ENCODE assay signal across 8 cellular contexts in genomic region chrX:129678176-129678880, GRCh38. TPM values are rescaled to one million over a fixed set of nuclear protein-coding genes. Genes with fewer than 3 reads are reported as not detected.
DNase-seq lines count a peak whose midpoint lies in the region; ATAC-seq, FAIRE-seq and TF ChIP-seq lines count a peak whose summit lies in the region.

No MANE protein-coding gene starts in this region.

- no peaks in the 10 kb centered on the region for H3K9me3 ChIP-seq in cardiac muscle cell (ENCODE audit: low read depth)

- peak overlapping the region; percentile 73 for H3K27ac ChIP-seq in RWPE1
- no peak overlapping the region for H3K27ac ChIP-seq in cardiac muscle cell
- H3K27ac ChIP-seq in rectal smooth muscle tissue (ENCODE audit: low read depth, low read length), result peak overlapping the region; percentile 77

- TF ChIP-seq POLR2A in GM12891 (IDR thresholded peaks at IDR 0.05; ENCODE audit: low read depth, low read length), result no peak

- H3K27me3 ChIP-seq in cardiac muscle cell (peaks cover 21% of the 10 kb centered on the region), rectal smooth muscle tissue (ENCODE audit: control insufficient read depth, insufficient read depth, low read length) (no peaks in the 10 kb centered on the region)

- H3K4me1 ChIP-seq in cardiac muscle cell (ENCODE audit: low read depth) (no peaks in the 10 kb centered on the region), rectal smooth muscle tissue (ENCODE audit: control insufficient read depth, insufficient read depth, low read length) (no peaks in the 10 kb centered on the region)

- ATAC-seq in HG03439 (IDR thresholded peaks at IDR 0.05; ENCODE audit: unreplicated experiment), result peak; percentile 66
- ATAC-seq in HG03521 (IDR thresholded peaks at IDR 0.05; ENCODE audit: unreplicated experiment), result no peak

- peak overlapping the region; percentile 21 for H3K9ac ChIP-seq in rectal smooth muscle tissue (ENCODE audit: low read length)

- DNase-seq in GM12891 (ENCODE audit: insufficient read length, low spot score) (no peak), RWPE1 (ENCODE audit: low spot score) (no peak), cardiac muscle cell (ENCODE audit: low read depth in 1 of 2, low spot score in 1 of 2) (no peak), GM19238 (ENCODE audit: insufficient read length, low spot score) (no peak)
- DNase-seq in activated naive CD4-positive, alpha-beta T cell treated with anti-CD3 and anti-CD28 coated beads, Interleukin-2, amount 50 U/mL, for 16 hours, result peak; percentile 52

- CTCF ChIA-PET in RWPE1 (lab: Yijun Ruan, JAX), result interaction anchor here (0.6 to 1.3 kb wide), 3 partner anchors 24 to 73 kb away, joined by 3 to 5 read pairs (median 4); partner anchors contain the start of gene APLN

- H3K4me3 ChIP-seq in cardiac muscle cell (no peak overlapping the region), rectal smooth muscle tissue (ENCODE audit: low read length) (peak overlapping the region; percentile 63)

- H3K36me3 ChIP-seq in cardiac muscle cell, result no peaks in the 10 kb centered on the region
- H3K36me3 ChIP-seq in rectal smooth muscle tissue (ENCODE audit: control insufficient read depth, insufficient read depth, low read length), result no peaks in the 10 kb centered on the region

- FAIRE-seq in GM12891 (lab: Jason Lieb, UNC), result peak; percentile 83

- POLR2A ChIA-PET in RWPE1 (lab: Yijun Ruan, JAX; ENCODE audit: low non-redundant PET), result no interaction called here

- TF ChIP-seq CTCF in RWPE1 (conservative IDR thresholded peaks at IDR 0.05; ENCODE audit: low read depth) (peak; percentile 45), cardiac muscle cell (IDR thresholded peaks at IDR 0.05; ENCODE audit: low read depth, low read length) (peak; percentile 24)

TF ChIP-seq in GM12891, 5 proteins besides CTCF, POLR2A, EP300 and RAD21:
- TF ChIP-seq PAX5 (IDR thresholded peaks at IDR 0.05; ENCODE audit: insufficient read depth, low read length, severe bottlenecking) (no peak), SPI1 (IDR thresholded peaks at IDR 0.05; ENCODE audit: low read depth, low read length) (no peak), TAF1 (IDR thresholded peaks at IDR 0.05; ENCODE audit: low read depth, low read length) (no peak), POU2F2 (IDR thresholded peaks at IDR 0.05; ENCODE audit: low read depth, low read length) (no peak), POLR2AphosphoS5 (IDR thresholded peaks at IDR 0.05; ENCODE audit: low read depth, low read length) (no peak)

RNA-seq across cellular contexts. Expression of gene APLN, which starts 23.6 kb away (rescaled TPM):
- polyA plus RNA-seq in GM12891 (2012; ENCODE audit: low read depth, missing spikeins), result 0.17 TPM
- 0.45 and 0.88 TPM in 2 replicates for total RNA-seq in cardiac muscle cell
- 1.1 TPM in 1 of 2 replicates, not detected in the other for polyA plus RNA-seq in cardiac muscle cell
